Comparison of ENCODE assay signal across 24 cellular contexts in genomic region chr10:106771132-106771531, GRCh38.
"Had no signal": no experiment of that assay in that cellular context is flagged by ENCODE, and none has a peak within 500 bp of the region (broad histone marks: within the 10 kb centered on the region; RNA-seq: fewer than 3 reads in every experiment).

No MANE protein-coding gene starts in this region.

- H3K36me3 ChIP-seq: Peyer's patch, SJSA1 had no signal

- H2AFZ ChIP-seq: PC-9 had no signal

- ATAC-seq: HepG2, Right ventricle myocardium inferior had no signal

- H3K9me3 ChIP-seq: Peyer's patch, SJSA1 had no signal

- H3K4me2 ChIP-seq: PC-9 had no signal

- DNase-seq: IMR-90; Karpas-422; KG1; MV-4-11; NCI-H1048; NCI-H1105; NCI-H1417; NCI-H1436 treated with DMSO at 0.1 percent for 48 hours; NCI-H1694; NCI-H187 treated with DMSO at 0.1 percent for 48 hours; NCI-H2029 treated with DMSO at 0.1 percent for 48 hours; NCI-H2171 treated with DMSO at 0.1 percent for 48 hours; NCI-H510A; NCI-H524 treated with DMSO at 0.1 percent for 48 hours; NCI-H69; NCI-H774; NK-92 treated with Interleukin-12 subunit alpha and Interleukin-12 subunit beta, amount 100 ng/mL, for 24 hours; PC-9; Peyer's patch; SIG-M5 had no signal

- H3K27ac ChIP-seq: PC-9, Peyer's patch, SJSA1, SK-N-MC had no signal

- H3K4me1 ChIP-seq: Peyer's patch, SJSA1 had no signal

- H3K4me3 ChIP-seq: PC-9, Peyer's patch, SJSA1, SK-N-MC had no signal

- H3K27me3 ChIP-seq: Peyer's patch, SJSA1 had no signal
